ENCODE assay signal across 29 cellular contexts in the genomic region with DNA sequence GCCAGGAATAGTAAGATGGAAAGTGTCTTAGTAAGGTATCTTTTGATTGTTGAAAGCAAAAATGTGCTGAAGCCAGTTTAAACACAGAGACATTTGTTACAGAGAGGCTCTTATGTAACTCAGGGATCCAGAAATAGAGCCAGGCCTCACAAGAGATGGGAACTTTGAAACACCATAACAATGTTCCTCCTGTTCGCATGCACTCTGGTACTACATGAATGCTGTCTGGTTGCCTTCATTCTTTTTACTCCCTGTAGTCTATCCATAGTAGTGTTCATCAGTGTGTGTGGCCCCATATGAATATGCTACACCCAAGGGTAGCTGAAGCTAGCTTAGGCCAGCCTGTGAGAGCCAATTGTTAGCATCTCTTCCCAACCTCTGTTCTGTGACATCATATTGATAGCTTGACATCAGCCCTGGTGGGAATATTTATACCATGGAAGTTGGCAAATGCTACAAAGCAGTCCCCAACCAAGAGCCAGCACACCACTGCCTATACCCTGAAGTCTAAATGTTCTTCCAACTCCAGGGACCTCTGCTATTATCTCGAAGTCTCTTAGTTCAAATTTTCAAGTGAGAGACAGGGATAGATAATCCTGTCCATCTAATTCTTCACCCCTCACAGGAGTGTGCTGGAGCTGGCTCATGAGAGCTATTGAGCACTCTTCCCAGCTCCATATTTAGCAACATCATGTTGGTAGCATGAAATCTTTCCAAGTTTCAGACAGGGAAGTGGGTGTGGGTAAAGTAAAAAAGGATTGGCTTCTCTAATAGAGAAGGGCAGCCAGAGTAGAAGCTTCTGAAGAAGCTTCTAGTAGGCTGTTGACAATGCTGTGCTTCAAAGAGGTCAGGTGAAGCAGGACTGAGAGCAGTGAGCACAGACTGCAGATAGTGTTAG. TPM values are rescaled to one million over a fixed set of nuclear protein-coding genes. Genes with fewer than 3 reads are reported as not detected.
A peak's percentile ranks its signal among the peaks of the same experiment; 100 is the strongest.
DNase-seq lines count a peak whose midpoint lies in the region; ATAC-seq and TF ChIP-seq lines count a peak whose summit lies in the region.
"Had no signal": no experiment of that assay in that cellular context is flagged by ENCODE, and none has a peak within 500 bp of the region (broad histone marks: within the 10 kb centered on the region; RNA-seq: fewer than 3 reads in every experiment).

No MANE protein-coding gene starts in this region.

- peak overlapping the region; percentile 62 for H3K27ac ChIP-seq in temporal lobe (ENCODE audit: low read depth, low read length)
- H3K27ac ChIP-seq in aorta (ENCODE audit: low read depth in 1 of 2, low read length in 2 of 2), result no peak overlapping the region
- no peak overlapping the region for H3K27ac ChIP-seq in SK-N-SH (ENCODE audit: low read depth in 2 of 2, low read length in 1 of 2)
- H3K27ac ChIP-seq: ovary, SK-N-MC, skin epidermis, upper lobe of right lung had no signal

- CTCF ChIA-PET in SK-N-SH (lab: Yijun Ruan, JAX), result interaction anchor here (0.6 kb wide), 1 partner anchor 672 kb away, joined by 3 read pairs; no protein-coding TSS in a partner anchor

- intact Hi-C loops in aorta (cut with DNase I), result no loop called here

- peak overlapping the region; percentile 2 for H3K27ac Mint-ChIP-seq in activated T-cell treated with anti-CD3 and anti-CD28 coated beads, Interleukin-2, amount 50 U/mL, for 72 hours
- H3K27ac Mint-ChIP-seq: activated CD4-positive, alpha-beta memory T cell treated with anti-CD3 and anti-CD28 coated beads, Interleukin-2, amount 10 ng/mL, durations not matched to agents 7 days and 5 days; activated naive CD4-positive, alpha-beta T cell treated with anti-CD3 and anti-CD28 coated beads for 36 hours; activated T-cell treated with anti-CD3 and anti-CD28 coated beads, Interleukin-2, amount 50 U/mL, for 24 hours; B cell; natural killer cell; T-helper 2 cell treated with Interferon-gamma antibody and Interleukin-4, amounts not matched to agents 5 μg/mL and 100 μg/mL, for 36 hours had no signal

- peaks cover 13% of the 10 kb centered on the region for H3K4me1 Mint-ChIP-seq in activated T-cell treated with anti-CD3 and anti-CD28 coated beads, Interleukin-2, amount 50 U/mL, for 72 hours (ENCODE audit: low read depth)

- POLR2A ChIA-PET in SK-N-SH (lab: Yijun Ruan, JAX), result no interaction called here

- peaks cover 4% of the 10 kb centered on the region; the same call in 1 of the 2 replicates for H4K20me1 ChIP-seq in SK-N-SH (ENCODE audit: insufficient read depth)

- no peaks in the 10 kb centered on the region for H3K9me2 ChIP-seq in SK-N-SH

- H3K79me2 ChIP-seq in SK-N-SH (ENCODE audit: insufficient read depth), result peaks cover 37% of the 10 kb centered on the region

- H3K27me3 ChIP-seq in aorta (ENCODE audit: control insufficient read depth in 1 of 2, insufficient read depth in 2 of 2, low read length in 1 of 2) (no peaks in the 10 kb centered on the region), SK-N-SH (ENCODE audit: insufficient read depth) (no peaks in the 10 kb centered on the region)
- H3K27me3 ChIP-seq: ovary, upper lobe of right lung had no signal

- H3K4me2 ChIP-seq in SK-N-SH, result no peak overlapping the region

- 87 to 96% methylated on average over 2 of the region's 2 CpGs for WGBS in aorta, 2 donors
- WGBS in SK-N-SH (ENCODE audit: low lambda C conversion rate), result 98% methylated on average over 2 of the region's 2 CpGs

- H3K9me3 ChIP-seq in aorta (ENCODE audit: control insufficient read depth, low read length) (no peaks in the 10 kb centered on the region), SK-N-SH (no peaks in the 10 kb centered on the region)
- H3K9me3 ChIP-seq: Caco-2, ovary, upper lobe of right lung had no signal

- DNase-seq in activated T-cell treated with anti-CD3 and anti-CD28 coated beads, Interleukin-2, amount 50 U/mL, for 72 hours, result no peak
- no peak for DNase-seq in activated T-cell treated with anti-CD3 and anti-CD28 coated beads, Interleukin-2, amount 50 U/mL, for 1 hour
- DNase-seq in globus pallidus (ENCODE audit: low spot score) (peak; percentile 42), midbrain (lab: John Stamatoyannopoulos, UW) (peak; percentile 32), aorta (no peak), DMS79 (lab: John Stamatoyannopoulos, UW) (no peak), SK-N-SH (no peak)
- DNase-seq: activated CD4-positive, alpha-beta memory T cell treated with anti-CD3 and anti-CD28 coated beads, Interleukin-2, amount 10 ng/mL, durations not matched to agents 7 days and 5 days; activated naive CD4-positive, alpha-beta T cell treated with anti-CD3 and anti-CD28 coated beads for 36 hours; activated T-cell treated with anti-CD3 and anti-CD28 coated beads, Interleukin-2, amount 50 U/mL, for 24 hours; Caco-2; HCEC 1CT; Karpas-422; kidney; mesendoderm; natural killer cell; NCI-H1048; NCI-H1930; NCI-H345; ovary; PC-3; stimulated activated CD4-positive, alpha-beta T cell treated with anti-CD3 and anti-CD28 coated beads, Interleukin-2, amount 100 ng/mL, for 24 hours; stimulated activated naive CD4-positive, alpha-beta T cell; upper lobe of right lung had no signal

- no peak for TF ChIP-seq RAD21 in SK-N-SH (IDR thresholded peaks at IDR 0.05; ENCODE audit: low read length)

- peaks cover 12% of the 10 kb centered on the region for H3F3A ChIP-seq in SK-N-SH (replicated peaks; ENCODE audit: insufficient read depth)

- H2AFZ ChIP-seq in SK-N-SH (ENCODE audit: low read depth), result no peak overlapping the region

- no peak overlapping the region for H3K4me3 ChIP-seq in aorta (ENCODE audit: low read length in 2 of 2)
- H3K4me3 ChIP-seq in SK-N-SH (ENCODE audit: low read depth in 2 of 2, low read length in 1 of 2), result no peak overlapping the region
- H3K4me3 ChIP-seq: ovary, SK-N-MC, skin epidermis, upper lobe of right lung had no signal

- H3K4me1 ChIP-seq in aorta (ENCODE audit: control insufficient read depth in 1 of 2, insufficient read depth in 2 of 2, low read length in 2 of 2) (peaks cover 2% of the 10 kb centered on the region in 2 donors), SK-N-SH (ENCODE audit: control insufficient read depth in 1 of 2, insufficient read depth in 2 of 2, low read depth in 1 of 2, low read length in 1 of 2) (no peaks in the 10 kb centered on the region; a peak in 1 of 4 replicates)

- H3K9me3 Mint-ChIP-seq in activated T-cell treated with anti-CD3 and anti-CD28 coated beads, Interleukin-2, amount 50 U/mL, for 72 hours, result no peaks in the 10 kb centered on the region
- H3K9me3 Mint-ChIP-seq: activated CD4-positive, alpha-beta memory T cell treated with anti-CD3 and anti-CD28 coated beads, Interleukin-2, amount 10 ng/mL, durations not matched to agents 7 days and 5 days; activated naive CD4-positive, alpha-beta T cell treated with anti-CD3 and anti-CD28 coated beads for 36 hours; activated T-cell treated with anti-CD3 and anti-CD28 coated beads, Interleukin-2, amount 50 U/mL, for 24 hours; natural killer cell; T-helper 2 cell treated with Interferon-gamma antibody and Interleukin-4, amounts not matched to agents 5 μg/mL and 100 μg/mL, for 36 hours had no signal

- H3K36me3 ChIP-seq in aorta (ENCODE audit: control insufficient read depth in 1 of 2, insufficient read depth in 2 of 2, low read length in 1 of 2) (peaks cover 5 to 7% of the 10 kb centered on the region in 2 donors), SK-N-SH (replicated peaks in 1 of 2; ENCODE audit: control insufficient read depth in 1 of 2, insufficient read depth in 2 of 2, low read length in 1 of 2) (peaks cover 70 to 81% of the 10 kb centered on the region in 2 experiments)
- H3K36me3 ChIP-seq: ovary had no signal

- ATAC-seq in activated T-cell treated with anti-CD3 and anti-CD28 coated beads, Interleukin-2, amount 50 U/mL, for 72 hours (replicated peaks in 1 of 2), result no peak
- ATAC-seq in aorta (ENCODE audit: low FRiP score), result no peak
- ATAC-seq: natural killer cell, PC-3, upper lobe of right lung had no signal

- no peak for TF ChIP-seq EP300 in SK-N-SH (IDR thresholded peaks at IDR 0.05; ENCODE audit: borderline replicate concordance in 1 of 2, low read depth in 1 of 2, low read length in 1 of 2)

- no peak overlapping the region for H3K9ac ChIP-seq in SK-N-SH

- no peaks in the 10 kb centered on the region for H3K27me3 Mint-ChIP-seq in activated T-cell treated with anti-CD3 and anti-CD28 coated beads, Interleukin-2, amount 50 U/mL, for 72 hours (ENCODE audit: low read depth)
- H3K27me3 Mint-ChIP-seq: activated CD4-positive, alpha-beta memory T cell treated with anti-CD3 and anti-CD28 coated beads, Interleukin-2, amount 10 ng/mL, durations not matched to agents 7 days and 5 days; activated T-cell treated with anti-CD3 and anti-CD28 coated beads, Interleukin-2, amount 50 U/mL, for 24 hours; B cell had no signal

- peaks cover 2 to 20% of the 10 kb centered on the region in 2 donors for H3K36me3 Mint-ChIP-seq in activated T-cell treated with anti-CD3 and anti-CD28 coated beads, Interleukin-2, amount 50 U/mL, for 72 hours (ENCODE audit: insufficient read depth in 2 of 2)

- no peak overlapping the region for H3K4me3 Mint-ChIP-seq in activated T-cell treated with anti-CD3 and anti-CD28 coated beads, Interleukin-2, amount 50 U/mL, for 72 hours
- H3K4me3 Mint-ChIP-seq: activated CD4-positive, alpha-beta memory T cell treated with anti-CD3 and anti-CD28 coated beads, Interleukin-2, amount 10 ng/mL, durations not matched to agents 7 days and 5 days; activated naive CD4-positive, alpha-beta T cell treated with anti-CD3 and anti-CD28 coated beads for 36 hours; activated T-cell treated with anti-CD3 and anti-CD28 coated beads, Interleukin-2, amount 50 U/mL, for 24 hours; B cell; natural killer cell; T-helper 2 cell treated with Interferon-gamma antibody and Interleukin-4, amounts not matched to agents 5 μg/mL and 100 μg/mL, for 36 hours had no signal

- no peak for TF ChIP-seq CTCF in SK-N-SH (IDR thresholded peaks at IDR 0.05)

RNA-seq across cellular contexts. Expression of a gene that starts 7.0 kb away (rescaled TPM):
- total RNA-seq in activated T-cell treated with anti-CD3 and anti-CD28 coated beads, Interleukin-2, amount 50 U/mL, for 72 hours, result 10 to 100 TPM; 30.4 to 32.9 TPM
- total RNA-seq in temporal lobe (21.9 TPM), aorta (10 to 100 TPM; 24.3 to 27.0 TPM)
- polyA plus RNA-seq in aorta (10 to 100 TPM; 23.5 to 25.7 TPM), SK-N-SH (2012; rRNA removed) (8.0 TPM in 2 replicates)
- polyA plus RNA-seq in SK-N-SH (2012; cell fraction: cytosol; rRNA removed), result 10.9 and 16.5 TPM in 2 replicates
- polyA plus RNA-seq in SK-N-SH (2012; cell fraction: nucleus; rRNA removed), result 10.7 and 24.7 TPM in 2 replicates

RNA-seq across cellular contexts. Expression of a gene that starts 7.1 kb away (rescaled TPM):
- total RNA-seq in activated T-cell treated with anti-CD3 and anti-CD28 coated beads, Interleukin-2, amount 50 U/mL, for 72 hours, result 10 to 100 TPM; 12.2 to 13.2 TPM
- 14.0 TPM for total RNA-seq in temporal lobe
- 10 to 100 TPM; 14.3 to 18.2 TPM for total RNA-seq in aorta
- polyA plus RNA-seq in aorta, result 10 to 100 TPM in 1 of 2 donors, 1 to 10 TPM in 1; 6.8 to 14.4 TPM
- 1.4 and 1.8 TPM in 2 replicates for polyA plus RNA-seq in SK-N-SH (2012; rRNA removed)
- 2.5 and 4.6 TPM in 2 replicates for polyA plus RNA-seq in SK-N-SH (2012; cell fraction: cytosol; rRNA removed)
- polyA plus RNA-seq in SK-N-SH (2012; cell fraction: nucleus; rRNA removed), result 0.85 and 1.9 TPM in 2 replicates

Comparison
In these comparisons a context has a peak if more than half of its experiments do, and no peak if none do; other contexts are left out.
1. DNase-seq: peak in globus pallidus (single experiment) and midbrain (single experiment); none in activated T-cell treated with anti-CD3 and anti-CD28 coated beads, Interleukin-2, amount 50 U/mL, for 72 hours (0 of 2), activated T-cell treated with anti-CD3 and anti-CD28 coated beads, Interleukin-2, amount 50 U/mL, for 1 hour (single experiment), aorta (0 of 2), DMS79 (single experiment) and SK-N-SH (single experiment).